ENCODE assay signal across 13 cellular contexts in the genomic region with DNA sequence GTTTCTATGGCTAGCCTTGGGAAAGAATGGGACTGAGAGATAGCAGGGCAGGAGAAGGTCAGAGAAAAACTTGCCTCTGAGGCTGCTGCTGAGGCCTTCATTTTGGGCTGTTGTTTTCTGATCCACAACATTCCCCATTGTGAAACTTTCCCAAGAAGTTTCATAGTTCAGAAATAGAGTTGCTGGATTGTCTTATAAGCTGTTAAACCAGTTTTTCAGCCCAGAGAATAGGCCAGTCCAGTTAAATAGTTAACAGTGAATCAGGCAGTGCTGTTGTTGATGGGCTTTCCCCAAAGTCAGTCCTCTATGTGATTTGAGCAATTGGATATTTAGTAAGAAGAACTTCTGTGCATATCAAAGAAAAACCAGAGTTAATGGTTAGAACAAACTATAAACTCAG.
"Had no signal": no experiment of that assay in that cellular context is flagged by ENCODE, and none has a peak within 500 bp of the region (broad histone marks: within the 10 kb centered on the region; RNA-seq: fewer than 3 reads in every experiment).

No MANE protein-coding gene starts in this region.

- H3K4me3 ChIP-seq: dorsolateral prefrontal cortex, esophagus muscularis mucosa, right atrium auricular region, suprapubic skin, upper lobe of left lung had no signal

- H3K9me3 ChIP-seq: esophagus muscularis mucosa, right atrium auricular region, suprapubic skin had no signal

- H3K36me3 ChIP-seq: esophagus muscularis mucosa, right atrium auricular region, suprapubic skin, upper lobe of left lung had no signal

- DNase-seq: activated CD4-positive, CD25-positive, alpha-beta regulatory T cell treated with anti-CD3 and anti-CD28 coated beads, Interleukin-2, amount 50 U/mL, for 72 hours; activated naive CD4-positive, alpha-beta T cell treated with anti-CD3 and anti-CD28 coated beads, Interleukin-2, amount 10 ng/mL, durations not matched to agents 7 days and 5 days; activated T-cell treated with anti-CD3 and anti-CD28 coated beads, Interleukin-2, amount 50 U/mL, for 1 hour; dorsolateral prefrontal cortex; endodermal cell; naive thymus-derived CD4-positive, alpha-beta T cell; posterior cingulate gyrus; upper lobe of left lung had no signal

- H3K4me1 ChIP-seq: esophagus muscularis mucosa, right atrium auricular region had no signal

- ATAC-seq: left lobe of liver; naive thymus-derived CD4-positive, alpha-beta T cell; SK-N-SH treated with all-trans-retinoic acid at 6 μM for 48 hours had no signal

- H3K27me3 ChIP-seq: dorsolateral prefrontal cortex, esophagus muscularis mucosa, right atrium auricular region, suprapubic skin, upper lobe of left lung had no signal

- H3K27ac ChIP-seq: dorsolateral prefrontal cortex, esophagus muscularis mucosa, right atrium auricular region, suprapubic skin, upper lobe of left lung had no signal
